In the genomic region with DNA sequence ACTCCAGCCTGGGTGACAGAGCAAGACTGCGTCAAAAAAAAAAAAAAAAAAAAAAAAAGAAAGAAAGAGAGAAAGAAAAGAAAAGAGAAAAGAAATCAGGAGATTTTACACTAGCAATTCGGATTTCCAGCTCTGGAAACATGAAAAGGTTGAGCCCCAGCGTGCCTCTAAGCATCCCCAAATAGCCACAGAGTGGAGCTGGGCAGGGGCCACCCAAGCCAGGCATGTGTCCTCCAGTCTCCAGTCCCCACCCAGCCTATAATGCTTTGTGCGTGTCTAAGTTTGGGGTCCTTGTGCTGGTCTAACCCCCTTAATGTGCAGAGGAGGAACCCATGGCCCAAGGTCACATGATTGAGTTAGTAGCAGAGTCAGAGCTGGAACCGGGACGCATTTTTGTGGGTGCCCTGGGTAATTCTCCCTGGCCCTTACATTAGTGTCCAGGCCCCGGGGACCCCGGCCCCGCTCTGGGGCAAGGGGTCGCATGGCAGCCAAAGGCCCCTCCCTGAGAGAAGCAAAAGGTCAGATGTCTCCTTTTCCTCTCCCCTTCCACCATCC, we compare ENCODE assay signal across 9 cellular contexts. TPM values are rescaled to one million over a fixed set of nuclear protein-coding genes. Genes with fewer than 3 reads are reported as not detected.
DNase-seq lines count a peak whose midpoint lies in the region; ATAC-seq and TF ChIP-seq lines count a peak whose summit lies in the region.
"Had no signal": no experiment of that assay in that cellular context is flagged by ENCODE, and none has a peak within 500 bp of the region (broad histone marks: within the 10 kb centered on the region; RNA-seq: fewer than 3 reads in every experiment).

No MANE protein-coding gene starts in this region.

- H4K5ac ChIP-seq in IMR-90 (ENCODE audit: low read depth, low read length), result no peak overlapping the region

- no peaks in the 10 kb centered on the region for H3K9me1 ChIP-seq in IMR-90 (ENCODE audit: insufficient read depth, low read length)

- dilution Hi-C loops in IMR-90 (cut with HindIII; ENCODE audit: low sequenced_read_pairs, unreplicated experiment), result no loop called here

- peak overlapping the region; percentile 35; the same call in 1 of the 2 replicates for H2BK20ac ChIP-seq in IMR-90 (ENCODE audit: low read depth, low read length)

- no peak for TF ChIP-seq CTCF in IMR-90 (conservative IDR thresholded peaks at IDR 0.05; ENCODE audit: low read depth, low read length)
- no peak for TF ChIP-seq CTCF in osteoblast (IDR thresholded peaks at IDR 0.05; ENCODE audit: extremely low read depth, low read depth, low read length)

- no peaks in the 10 kb centered on the region for H3K27me3 ChIP-seq in CD4-positive, alpha-beta memory T cell (ENCODE audit: insufficient read depth, low read length)
- H3K27me3 ChIP-seq in IMR-90 (ENCODE audit: control insufficient read depth, insufficient read depth, low read length) (no peaks in the 10 kb centered on the region), osteoblast (ENCODE audit: insufficient read depth, low read length) (no peaks in the 10 kb centered on the region)

- no TSS peak for BruUV-seq in IMR-90 (replicated peaks; lab: Mats Ljungman, UMichigan)

- no peak overlapping the region for H3K18ac ChIP-seq in IMR-90 (ENCODE audit: low read depth, low read length)

- H4K91ac ChIP-seq in IMR-90 (ENCODE audit: insufficient read depth, low read depth, low read length), result no peak overlapping the region

- intact Hi-C loops in CD4-positive, alpha-beta memory T cell (cut with micrococcal nuclease), result loop anchor here (1.0 to 5.0 kb wide), 3 partner anchors 87 to 419 kb away; partner anchors contain the start of gene C1QL1
- intact Hi-C loops in IMR-90 (cut with micrococcal nuclease), result loop anchor here (1.0 to 2.0 kb wide), 3 partner anchors 51 to 354 kb away; partner anchors contain the start of gene PLCD3

- in situ Hi-C loops in IMR-90 (cut with MboI; ENCODE audit: low sequenced_read_pairs), result no loop called here
- in situ Hi-C loops in KBM-7 (cut with MboI; ENCODE audit: low pct_unique_long_range_greater_than_20kb, low sequenced_read_pairs), result no loop called here

- H3K4me3 Mint-ChIP-seq in CD4-positive, alpha-beta memory T cell, result peak overlapping the region in 7 of 8 donors; percentile 33 to 81 (median 61)
- H3K4me3 Mint-ChIP-seq in central memory CD8-positive, alpha-beta T cell, result peak overlapping the region; percentile 63

- no peak overlapping the region; the same call in 1 of the 2 replicates for H2BK120ac ChIP-seq in IMR-90 (ENCODE audit: low read depth, low read length)

- no peak overlapping the region for H3K14ac ChIP-seq in IMR-90 (replicated peaks; ENCODE audit: low read depth, low read length)

- 0 out of 2 replicates have a peak overlapping the region, but pooled peaks have one; percentile 27 for H2AK5ac ChIP-seq in IMR-90 (ENCODE audit: low read depth, low read length)

- H2AK9ac ChIP-seq in IMR-90 (replicated peaks; ENCODE audit: low read depth, low read length, poor library complexity), result peak overlapping the region; percentile 99

- no peaks in the 10 kb centered on the region for H3K9me3 ChIP-seq in CD4-positive, alpha-beta memory T cell (ENCODE audit: control insufficient read depth in 1 of 2, low read length in 2 of 2)
- no peaks in the 10 kb centered on the region for H3K9me3 ChIP-seq in IMR-90 (ENCODE audit: control insufficient read depth, insufficient read depth, low read length)
- no peaks in the 10 kb centered on the region for H3K9me3 ChIP-seq in osteoblast (ENCODE audit: low read depth, low read length)

- H3K36me3 Mint-ChIP-seq in CD4-positive, alpha-beta memory T cell, result no peaks in the 10 kb centered on the region
- H3K36me3 Mint-ChIP-seq in central memory CD8-positive, alpha-beta T cell (ENCODE audit: insufficient read depth), result peaks cover 4% of the 10 kb centered on the region

- H3K4me1 ChIP-seq in CD4-positive, alpha-beta memory T cell (ENCODE audit: insufficient read depth, low read length), result peaks cover 18% of the 10 kb centered on the region
- H3K4me1 ChIP-seq in IMR-90 (ENCODE audit: control insufficient read depth, insufficient read depth, low read length) (peaks cover 3% of the 10 kb centered on the region; the same call in 1 of the 2 replicates), osteoblast (ENCODE audit: insufficient read depth, low read length) (peaks cover 11% of the 10 kb centered on the region)

- H3K56ac ChIP-seq in IMR-90 (ENCODE audit: extremely low read depth, insufficient read depth, low read length), result no peak overlapping the region

- no peak overlapping the region for H3K23ac ChIP-seq in IMR-90 (ENCODE audit: low read depth, low read length)

- H4K8ac ChIP-seq in IMR-90 (ENCODE audit: low read depth in 2 of 2, low read length in 2 of 2), result no peak overlapping the region

- no peak overlapping the region for H2BK15ac ChIP-seq in IMR-90 (ENCODE audit: low read depth, low read length)

- peak overlapping the region; percentile 100 for H2AFZ ChIP-seq in IMR-90 (replicated peaks; ENCODE audit: low read length, poor library complexity)
- peak overlapping the region; percentile 94 for H2AFZ ChIP-seq in osteoblast (ENCODE audit: low read length)

- no peak for DNase-seq in CD4-positive, alpha-beta memory T cell
- no peak for DNase-seq in IMR-90
- DNase-seq in central memory CD8-positive, alpha-beta T cell (ENCODE audit: low spot score in 2 of 2), result no peak
- DNase-seq in osteoblast (ENCODE audit: insufficient read length, low spot score, missing footprints), result peak; percentile 23
- no peak for DNase-seq in putamen (ENCODE audit: low spot score)
- no peak for DNase-seq in KBM-7
- no peak for DNase-seq in NCI-H2196 (lab: John Stamatoyannopoulos, UW; ENCODE audit: unreplicated experiment)

- no peak overlapping the region for H3K4ac ChIP-seq in IMR-90 (ENCODE audit: low read depth, low read length)

- no peaks in the 10 kb centered on the region for H3K79me2 ChIP-seq in osteoblast (ENCODE audit: insufficient read depth, low read length)

- H4K20me1 ChIP-seq in IMR-90 (ENCODE audit: insufficient read depth, low read length) (no peaks in the 10 kb centered on the region; the same call in 1 of the 2 replicates), osteoblast (ENCODE audit: insufficient read depth, low read length) (no peaks in the 10 kb centered on the region)

- no peaks in the 10 kb centered on the region for H3K9me3 Mint-ChIP-seq in CD4-positive, alpha-beta memory T cell
- H3K9me3 Mint-ChIP-seq in central memory CD8-positive, alpha-beta T cell, result no peaks in the 10 kb centered on the region

- no peak overlapping the region for H3K4me2 ChIP-seq in IMR-90 (ENCODE audit: low read depth, low read length)
- H3K4me2 ChIP-seq in osteoblast (ENCODE audit: insufficient read depth, low read length), result peak overlapping the region; percentile 94

- CTCF ChIA-PET in CD4-positive, alpha-beta memory T cell (lab: Charles Lee; ENCODE audit: partially characterized antibody), result interaction anchor here (0.7 to 11.7 kb wide), 15 partner anchors 16 to 362 kb away, joined by 3 to 263 read pairs (median 4); partner anchors contain the start of genes ACBD4 and EFTUD2
- CTCF ChIA-PET in IMR-90 (lab: Yijun Ruan, JAX), result interaction anchor here (0.8 to 3.2 kb wide), 6 partner anchors 66 to 100 kb away, joined by 3 to 25 read pairs (median 4); no protein-coding TSS in a partner anchor

- H2BK5ac ChIP-seq in IMR-90 (ENCODE audit: low read depth, low read length, poor library complexity, severe bottlenecking), result no peak overlapping the region

- TF ChIP-seq POLR2A in IMR-90 (IDR thresholded peaks at IDR 0.05; ENCODE audit: low read depth, low read length), result no peak

- no peaks in the 10 kb centered on the region for H3K79me1 ChIP-seq in IMR-90 (ENCODE audit: low read depth in 1 of 2, low read length in 2 of 2)

- TF ChIP-seq RAD21 in IMR-90 (IDR thresholded peaks at IDR 0.05; ENCODE audit: low read length), result no peak

- H3K27ac Mint-ChIP-seq in CD4-positive, alpha-beta memory T cell, result peak overlapping the region in 2 of 7 donors; percentile 38 to 48
- H3K27ac Mint-ChIP-seq in central memory CD8-positive, alpha-beta T cell (ENCODE audit: low read depth), result no peak overlapping the region

- H3K27ac ChIP-seq in CD4-positive, alpha-beta memory T cell (ENCODE audit: low read depth, low read length), result no peak overlapping the region
- H3K27ac ChIP-seq in IMR-90 (ENCODE audit: insufficient read depth, low read length) (no peak overlapping the region), osteoblast (ENCODE audit: low read depth, low read length) (peak overlapping the region; percentile 11)
- H3K27ac ChIP-seq: HL-60 had no signal

- no CpG with 5 or more reads among the region's 10 CpGs for WGBS in IMR-90 (ENCODE audit: extremely low coverage in 2 of 2, insufficient read length in 1 of 2), 2 experiments

- H3K4me3 ChIP-seq in CD4-positive, alpha-beta memory T cell (ENCODE audit: low read length in 2 of 2), result peak overlapping the region in 1 of 2 donors; percentile 34
- H3K4me3 ChIP-seq in IMR-90 (ENCODE audit: insufficient read depth, low read depth, low read length) (no peak overlapping the region), osteoblast (ENCODE audit: insufficient read depth, low read length) (peak overlapping the region; percentile 77)

- H3K27me3 Mint-ChIP-seq in CD4-positive, alpha-beta memory T cell, result peaks cover 1 to 6% of the 10 kb centered on the region in 2 donors
- H3K27me3 Mint-ChIP-seq in central memory CD8-positive, alpha-beta T cell, result no peaks in the 10 kb centered on the region

- ATAC-seq in IMR-90 (ENCODE audit: low read depth), result no peak
- no peak for ATAC-seq in central memory CD8-positive, alpha-beta T cell (replicated peaks; ENCODE audit: extremely low read depth, poor library complexity, severe bottlenecking)
- no peak for ATAC-seq in GM18517 (IDR thresholded peaks at IDR 0.05; ENCODE audit: unreplicated experiment)

- no peak overlapping the region for H3K9ac ChIP-seq in IMR-90 (ENCODE audit: low read depth, low read length)

- H3K4me1 Mint-ChIP-seq in CD4-positive, alpha-beta memory T cell, result peaks cover 5 to 21% (median 9%) of the 10 kb centered on the region in 4 donors
- H3K4me1 Mint-ChIP-seq in central memory CD8-positive, alpha-beta T cell, result peaks cover 17% of the 10 kb centered on the region

- no peaks in the 10 kb centered on the region for H3K36me3 ChIP-seq in CD4-positive, alpha-beta memory T cell (ENCODE audit: insufficient read depth, low read length)
- no peaks in the 10 kb centered on the region for H3K36me3 ChIP-seq in IMR-90 (ENCODE audit: control insufficient read depth, insufficient read depth, low read length)
- H3K36me3 ChIP-seq in osteoblast (ENCODE audit: insufficient read depth, low read length), result no peaks in the 10 kb centered on the region

- POLR2A ChIA-PET in CD4-positive, alpha-beta memory T cell (lab: Charles Lee; ENCODE audit: partially characterized antibody), result interaction anchor here (1.1 to 1.9 kb wide), 2 partner anchors 282 to 383 kb away, joined by 3 to 6 read pairs; partner anchors contain the start of genes HEXIM2 and NMT1
- POLR2A ChIA-PET in IMR-90 (lab: Charles Lee; ENCODE audit: unreplicated experiment), result interaction anchor here (0.5 kb wide), 1 partner anchor 120 kb away, joined by 3 read pairs; no protein-coding TSS in a partner anchor

RNA-seq across cellular contexts. Expression of gene ADAM11, which starts 19.9 kb away (rescaled TPM):
- total RNA-seq in CD4-positive, alpha-beta memory T cell, result under 1 TPM; 0.72 to 0.90 TPM
- polyA plus RNA-seq in CD4-positive, alpha-beta memory T cell, result under 1 TPM; 0.03 to 0.09 TPM
- 0.28 and 0.36 TPM in 2 replicates for total RNA-seq in IMR-90 (2012; rRNA removed)
- 0.46 and 0.53 TPM in 2 replicates for polyA plus RNA-seq in IMR-90 (2012; rRNA removed)
- polyA plus RNA-seq in IMR-90 (2012; cell fraction: cytosol; rRNA removed), result 0.79 and 0.87 TPM in 2 replicates
- 1.2 and 3.1 TPM in 2 replicates for polyA plus RNA-seq in IMR-90 (2012; cell fraction: nucleus; rRNA removed; ENCODE audit: low replicate concordance)
- total RNA-seq in osteoblast, result 0.36 and 0.59 TPM in 2 replicates

RNA-seq across cellular contexts. Expression of gene GJC1, which starts 51.4 kb away (rescaled TPM):
- not detected for total RNA-seq in CD4-positive, alpha-beta memory T cell
- polyA plus RNA-seq in CD4-positive, alpha-beta memory T cell, result not detected
- total RNA-seq in IMR-90 (2012; rRNA removed) (53.3 and 69.7 TPM in 2 replicates), osteoblast (10.3 and 10.5 TPM in 2 replicates)
- 23.9 and 24.1 TPM in 2 replicates for polyA plus RNA-seq in IMR-90 (2012; rRNA removed)
- polyA plus RNA-seq in IMR-90 (2012; cell fraction: cytosol; rRNA removed), result 7.1 and 11.9 TPM in 2 replicates
- 6.7 and 19.1 TPM in 2 replicates for polyA plus RNA-seq in IMR-90 (2012; cell fraction: nucleus; rRNA removed; ENCODE audit: low replicate concordance)

Comparison
In these comparisons a context has a peak if more than half of its experiments do, and no peak if none do; other contexts are left out.
1. RNA of gene GJC1, which starts 51.4 kb away (total RNA-seq): 53.3 to 69.7 TPM in IMR-90 and 10.3 to 10.5 TPM in osteoblast; not detected in CD4-positive, alpha-beta memory T cell; every median in the first group is over 10 times any median in the second.